In genomic region chr17:74698069-74698468, GRCh38 we compare ENCODE assay signal across 13 cellular contexts. TPM values are rescaled to one million over a fixed set of nuclear protein-coding genes. Genes with fewer than 3 reads are reported as not detected.
"Had no signal": no experiment of that assay in that cellular context is flagged by ENCODE, and none has a peak within 500 bp of the region (broad histone marks: within the 10 kb centered on the region; RNA-seq: fewer than 3 reads in every experiment).

No MANE protein-coding gene starts in this region.

- ATAC-seq: GM23338, HCT116, HepG2 had no signal

- H3K4me1 Mint-ChIP-seq: GM23338 had no signal

- H3K4me2 ChIP-seq: GM23338, KMS-11 had no signal

- H3K27ac Mint-ChIP-seq: GM23338, HFFc6, IgD-negative memory B cell had no signal

- H3K27ac ChIP-seq: HL-60, KMS-11 had no signal

- H3K9ac ChIP-seq: KMS-11 had no signal

- H3K36me3 ChIP-seq: HAP-1 had no signal

- H3K4me3 ChIP-seq: GM23338, HAP-1 had no signal

- H3K4me1 ChIP-seq: HAP-1 had no signal

- DNase-seq: H7, HFFc6, Karpas-422, KBM-7 had no signal

- H3K4me3 Mint-ChIP-seq: GM23338, HFFc6, IgD-negative memory B cell had no signal

- H3K9me3 ChIP-seq: HAP-1 had no signal

RNA-seq across cellular contexts. Expression of gene CD300LF, which starts 14.7 kb away (rescaled TPM):
- total RNA-seq: GM23338, H4, H7, HepG2, HFFc6, HT1080 had no signal
- polyA plus RNA-seq: GM23338, HepG2, IgD-negative memory B cell had no signal

RNA-seq across cellular contexts. Expression of gene RAB37, which starts 39.0 kb away (rescaled TPM):
- total RNA-seq: H4 had no signal
